In genomic region chr22:20022231-20023069, GRCh38 we compare ENCODE assay signal across 8 cellular contexts. TPM values are rescaled to one million over a fixed set of nuclear protein-coding genes. Genes with fewer than 3 reads are reported as not detected.
DNase-seq lines count a peak whose midpoint lies in the region; ATAC-seq and TF ChIP-seq lines count a peak whose summit lies in the region.

No MANE protein-coding gene starts in this region.

- no peak overlapping the region for H3K18ac ChIP-seq in mesenchymal stem cell (ENCODE audit: low read depth in 1 of 2, low read length in 2 of 2)

- no peak for DNase-seq in activated naive CD4-positive, alpha-beta T cell treated with anti-CD3 and anti-CD28 coated beads, Interleukin-2, amount 50 U/mL, for 16 hours
- DNase-seq in brain microvascular endothelial cell (no peak), mesenchymal stem cell (no peak), upper lobe of right lung (no peak), GM20000 (ENCODE audit: low spot score) (no peak)

- ATAC-seq in upper lobe of right lung, result no peak
- ATAC-seq in HG03108 (IDR thresholded peaks at IDR 0.05; ENCODE audit: unreplicated experiment), result no peak
- no peak for ATAC-seq in GM21737 (IDR thresholded peaks at IDR 0.05; ENCODE audit: unreplicated experiment)

- peak overlapping the region in 1 of 2 experiments; percentile 41 for H3K14ac ChIP-seq in mesenchymal stem cell (ENCODE audit: low read length in 2 of 2)

- peaks cover 4% of the 10 kb centered on the region for H3K27me3 ChIP-seq in brain microvascular endothelial cell (replicated peaks)
- peaks cover 13 to 17% of the 10 kb centered on the region in 2 experiments for H3K27me3 ChIP-seq in mesenchymal stem cell (ENCODE audit: control insufficient read depth in 1 of 2, insufficient read depth in 1 of 2, low read length in 2 of 2)
- H3K27me3 ChIP-seq in upper lobe of right lung, result no peaks in the 10 kb centered on the region

- H3K27me3 Mint-ChIP-seq in activated naive CD4-positive, alpha-beta T cell treated with anti-CD3 and anti-CD28 coated beads, Interleukin-2, amount 50 U/mL, for 24 hours, result no peaks in the 10 kb centered on the region

- H3K9me3 ChIP-seq in mesenchymal stem cell (ENCODE audit: control insufficient read depth, low read length), result no peaks in the 10 kb centered on the region
- H3K9me3 ChIP-seq in upper lobe of right lung, result no peaks in the 10 kb centered on the region

- intact Hi-C loops in upper lobe of right lung (cut with DNase I), result no loop called here

- H4K91ac ChIP-seq in mesenchymal stem cell (ENCODE audit: low read length), result no peak overlapping the region

- H3K4me2 ChIP-seq in mesenchymal stem cell (ENCODE audit: low read length, poor library complexity, severe bottlenecking), result peak overlapping the region; percentile 62

- H3K27ac ChIP-seq in brain microvascular endothelial cell (no peak overlapping the region), mesenchymal stem cell (ENCODE audit: low read length, poor library complexity, severe bottlenecking) (no peak overlapping the region), upper lobe of right lung (peak overlapping the region; percentile 92)

- H3K27ac Mint-ChIP-seq in activated naive CD4-positive, alpha-beta T cell treated with anti-CD3 and anti-CD28 coated beads, Interleukin-2, amount 50 U/mL, for 24 hours, result peak overlapping the region; percentile 88

- H3K4me1 ChIP-seq in mesenchymal stem cell (ENCODE audit: control insufficient read depth, insufficient read depth, low read depth, low read length) (peaks cover 22% of the 10 kb centered on the region), upper lobe of right lung (peaks cover 19% of the 10 kb centered on the region)

- no peak for TF ChIP-seq CTCF in brain microvascular endothelial cell (IDR thresholded peaks at IDR 0.05; ENCODE audit: low read depth, low read length, missing control alignments)
- no peak for TF ChIP-seq CTCF in upper lobe of right lung (IDR thresholded peaks at IDR 0.05)
- no peak for TF ChIP-seq CTCF in GM20000 (IDR thresholded peaks at IDR 0.05; ENCODE audit: extremely low read depth, missing control alignments)

- H3K36me3 Mint-ChIP-seq in activated naive CD4-positive, alpha-beta T cell treated with anti-CD3 and anti-CD28 coated beads, Interleukin-2, amount 50 U/mL, for 24 hours, result no peaks in the 10 kb centered on the region

- peaks cover 36% of the 10 kb centered on the region for H3K79me1 ChIP-seq in mesenchymal stem cell (replicated peaks; ENCODE audit: low read length, poor library complexity, severe bottlenecking)

- H4K8ac ChIP-seq in mesenchymal stem cell (ENCODE audit: low read length), result peak overlapping the region; percentile 5

- H2AK5ac ChIP-seq in mesenchymal stem cell (ENCODE audit: low read length, severe bottlenecking), result no peak overlapping the region

- H3K4me3 ChIP-seq in brain microvascular endothelial cell (ENCODE audit: low read depth, low read length) (peak overlapping the region; percentile 90), mesenchymal stem cell (ENCODE audit: insufficient read depth in 1 of 2, low read depth in 1 of 2, low read length in 2 of 2) (peak overlapping the region in 1 of 2 experiments; percentile 99), upper lobe of right lung (peak overlapping the region; percentile 98)

- peak overlapping the region; percentile 98 for H3K9ac ChIP-seq in mesenchymal stem cell (ENCODE audit: low read length)

- no peak overlapping the region for H2BK12ac ChIP-seq in mesenchymal stem cell (ENCODE audit: low read length in 2 of 2)

- WGBS in mesenchymal stem cell, result 91% methylated on average over 12 of the region's 12 CpGs

- H3K36me3 ChIP-seq in brain microvascular endothelial cell (replicated peaks) (no peaks in the 10 kb centered on the region), mesenchymal stem cell (ENCODE audit: control insufficient read depth in 1 of 2, insufficient read depth in 2 of 2, low read depth in 1 of 2, low read length in 2 of 2) (peaks cover 4 to 33% of the 10 kb centered on the region in 2 experiments), upper lobe of right lung (peaks cover 5% of the 10 kb centered on the region)

- in situ Hi-C loops in brain microvascular endothelial cell (cut with HindIII; ENCODE audit: low pct_ligation_motif_present, low sequenced_read_pairs), result no loop called here

- H2BK5ac ChIP-seq in mesenchymal stem cell (ENCODE audit: low read depth, low read length, poor library complexity, severe bottlenecking), result no peak overlapping the region

- H3K9me3 Mint-ChIP-seq in activated naive CD4-positive, alpha-beta T cell treated with anti-CD3 and anti-CD28 coated beads, Interleukin-2, amount 50 U/mL, for 24 hours, result no peaks in the 10 kb centered on the region

- H2BK120ac ChIP-seq in mesenchymal stem cell (ENCODE audit: low read depth, low read length), result no peak overlapping the region

- H3K23ac ChIP-seq in mesenchymal stem cell (ENCODE audit: low read length in 2 of 2), result no peak overlapping the region

- no peak overlapping the region for H2AFZ ChIP-seq in mesenchymal stem cell (ENCODE audit: low read depth, low read length)

- no peak overlapping the region for H3K4ac ChIP-seq in mesenchymal stem cell (ENCODE audit: low read depth in 1 of 2, low read length in 2 of 2)

- H2BK15ac ChIP-seq in mesenchymal stem cell (ENCODE audit: low read depth, poor library complexity, severe bottlenecking), result no peak overlapping the region

- H3K4me1 Mint-ChIP-seq in activated naive CD4-positive, alpha-beta T cell treated with anti-CD3 and anti-CD28 coated beads, Interleukin-2, amount 50 U/mL, for 24 hours, result peaks cover 46% of the 10 kb centered on the region

- peak overlapping the region; percentile 89 for H3K4me3 Mint-ChIP-seq in activated naive CD4-positive, alpha-beta T cell treated with anti-CD3 and anti-CD28 coated beads, Interleukin-2, amount 50 U/mL, for 24 hours

RNA-seq across cellular contexts. Expression of gene TANGO2, which starts 1.5 kb away (rescaled TPM):
- polyA plus RNA-seq in mesenchymal stem cell (2013, experiment 1 of 2), result 16.0 TPM
- 16.1 TPM for polyA plus RNA-seq in mesenchymal stem cell (2013, experiment 2 of 2)
- 37.8 TPM for total RNA-seq in upper lobe of right lung

RNA-seq across cellular contexts. Expression of gene ARVCF, which starts 5.8 kb away (rescaled TPM):
- 3.0 TPM for polyA plus RNA-seq in mesenchymal stem cell (2013, experiment 1 of 2)
- 3.2 TPM for polyA plus RNA-seq in mesenchymal stem cell (2013, experiment 2 of 2)
- 25.4 TPM for total RNA-seq in upper lobe of right lung

RNA-seq across cellular contexts. Expression of gene DGCR8, which starts 57.6 kb away (rescaled TPM):
- polyA plus RNA-seq in mesenchymal stem cell (2013, experiment 1 of 2), result 11.9 TPM
- 11.1 TPM for polyA plus RNA-seq in mesenchymal stem cell (2013, experiment 2 of 2)
- 35.5 TPM for total RNA-seq in upper lobe of right lung
